1 cellular context compared by ENCODE assay signal in the genomic region with DNA sequence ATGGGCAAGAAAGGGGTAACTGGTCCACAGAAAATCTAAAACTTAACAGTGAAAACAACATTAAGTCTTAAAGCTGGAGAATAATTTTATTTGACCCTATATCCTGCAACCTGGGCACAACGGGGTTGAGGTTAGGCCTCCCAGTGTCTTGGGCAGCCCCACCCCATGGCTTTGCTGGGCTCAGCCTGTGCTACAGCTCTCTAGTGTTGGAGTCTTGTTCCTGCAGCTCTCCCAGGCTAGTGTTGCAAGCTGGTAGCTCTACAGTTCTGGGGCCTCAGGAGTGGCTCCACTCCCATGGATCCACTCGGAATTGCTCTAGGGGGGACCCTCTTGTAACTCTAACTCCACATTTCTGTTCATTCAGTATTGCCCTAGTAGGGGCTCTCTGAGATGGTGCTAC.
TF ChIP-seq lines count a peak whose summit lies in the region.

No MANE protein-coding gene starts in this region.

TF ChIP-seq in HCT116, 20 proteins besides CTCF, POLR2A, EP300 and RAD21:
- TF ChIP-seq, protein P1, sequence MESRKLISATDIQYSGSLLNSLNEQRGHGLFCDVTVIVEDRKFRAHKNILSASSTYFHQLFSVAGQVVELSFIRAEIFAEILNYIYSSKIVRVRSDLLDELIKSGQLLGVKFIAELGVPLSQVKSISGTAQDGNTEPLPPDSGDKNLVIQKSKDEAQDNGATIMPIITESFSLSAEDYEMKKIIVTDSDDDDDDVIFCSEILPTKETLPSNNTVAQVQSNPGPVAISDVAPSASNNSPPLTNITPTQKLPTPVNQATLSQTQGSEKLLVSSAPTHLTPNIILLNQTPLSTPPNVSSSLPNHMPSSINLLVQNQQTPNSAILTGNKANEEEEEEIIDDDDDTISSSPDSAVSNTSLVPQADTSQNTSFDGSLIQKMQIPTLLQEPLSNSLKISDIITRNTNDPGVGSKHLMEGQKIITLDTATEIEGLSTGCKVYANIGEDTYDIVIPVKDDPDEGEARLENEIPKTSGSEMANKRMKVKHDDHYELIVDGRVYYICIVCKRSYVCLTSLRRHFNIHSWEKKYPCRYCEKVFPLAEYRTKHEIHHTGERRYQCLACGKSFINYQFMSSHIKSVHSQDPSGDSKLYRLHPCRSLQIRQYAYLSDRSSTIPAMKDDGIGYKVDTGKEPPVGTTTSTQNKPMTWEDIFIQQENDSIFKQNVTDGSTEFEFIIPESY (IDR thresholded peaks at IDR 0.05; ENCODE audit: extremely low read depth, insufficient replicate concordance, low read length) = no peak
- TF ChIP-seq ATF3 (IDR thresholded peaks at IDR 0.05) = no peak
- TF ChIP-seq FOSL1 (IDR thresholded peaks at IDR 0.05; ENCODE audit: low read depth) = no peak
- no peak for TF ChIP-seq CBX3 (IDR thresholded peaks at IDR 0.05; ENCODE audit: low read depth)
- TF ChIP-seq ZFX (IDR thresholded peaks at IDR 0.05) = no peak
- TF ChIP-seq YY1 (IDR thresholded peaks at IDR 0.05; ENCODE audit: extremely low read depth, insufficient replicate concordance, low read depth, low read length) = no peak
- TF ChIP-seq EZH2phosphoT487 (IDR thresholded peaks at IDR 0.05; ENCODE audit: borderline replicate concordance) = no peak
- TF ChIP-seq POLR2AphosphoS5 (IDR thresholded peaks at IDR 0.05; ENCODE audit: low read depth, low read length) = no peak
- no peak for TF ChIP-seq SP1 (IDR thresholded peaks at IDR 0.05; ENCODE audit: low read depth)
- no peak for TF ChIP-seq JUND (IDR thresholded peaks at IDR 0.05)
- no peak for TF ChIP-seq CEBPB (IDR thresholded peaks at IDR 0.05; ENCODE audit: low read depth)
- TF ChIP-seq EZH2 (IDR thresholded peaks at IDR 0.05) = no peak
- no peak for TF ChIP-seq ZNF274 (IDR thresholded peaks at IDR 0.05; ENCODE audit: low read depth, low read length)
- TF ChIP-seq SRF (IDR thresholded peaks at IDR 0.05; ENCODE audit: low read depth) = no peak
- TF ChIP-seq TCF7L2 (IDR thresholded peaks at IDR 0.05; ENCODE audit: borderline replicate concordance, extremely low read depth, insufficient read depth, insufficient read length) = no peak
- TF ChIP-seq REST (IDR thresholded peaks at IDR 0.05; ENCODE audit: low read depth) = no peak
- TF ChIP-seq SIN3A (IDR thresholded peaks at IDR 0.05; ENCODE audit: low read depth) = no peak
- TF ChIP-seq MAX (IDR thresholded peaks at IDR 0.05) = no peak
- TF ChIP-seq EGR1 (IDR thresholded peaks at IDR 0.05; ENCODE audit: low read depth) = no peak
- no peak for TF ChIP-seq ELF1 (IDR thresholded peaks at IDR 0.05; ENCODE audit: borderline replicate concordance, low read depth)
